ENCODE assay signal across 10 cellular contexts in the genomic region with DNA sequence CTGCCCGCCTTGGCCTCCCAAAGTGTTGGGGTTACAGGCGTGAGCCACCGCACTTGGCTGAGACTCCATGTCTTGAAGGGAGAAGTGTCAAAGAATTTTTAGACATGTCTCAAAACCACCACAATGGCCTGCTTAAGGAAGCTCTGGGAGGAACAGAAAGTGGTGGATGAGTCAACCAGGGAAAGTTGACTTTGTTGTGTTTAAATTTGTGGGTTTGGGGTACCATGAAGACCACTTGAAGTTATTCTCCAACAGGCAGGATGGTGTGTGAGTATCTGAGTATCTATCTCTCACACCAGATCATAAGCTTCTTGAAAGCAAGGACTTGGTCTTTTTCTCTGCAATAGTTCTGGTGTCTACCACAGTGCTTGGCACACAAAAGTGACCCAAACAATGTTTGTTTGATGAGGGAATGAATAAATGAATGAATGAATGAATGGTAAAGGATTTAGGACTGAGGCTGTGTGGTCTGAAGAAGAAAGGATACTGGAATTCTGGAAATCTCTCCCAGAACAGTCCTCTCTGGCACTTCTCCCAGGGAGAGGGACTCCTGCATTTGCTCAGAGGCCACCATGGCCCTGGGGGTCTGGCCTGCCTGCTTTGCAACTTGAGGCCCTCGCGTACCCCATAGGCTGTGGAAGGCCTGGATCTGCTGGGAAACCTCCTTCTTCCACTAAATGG.
DNase-seq lines count a peak whose midpoint lies in the region; ATAC-seq, FAIRE-seq and TF ChIP-seq lines count a peak whose summit lies in the region.
"Had no signal": no experiment of that assay in that cellular context is flagged by ENCODE, and none has a peak within 500 bp of the region (broad histone marks: within the 10 kb centered on the region; RNA-seq: fewer than 3 reads in every experiment).

No MANE protein-coding gene starts in this region.

- TF ChIP-seq CTCF in DOHH2 (IDR thresholded peaks at IDR 0.05; ENCODE audit: low read depth, low read length, poor library complexity, severe bottlenecking), result no peak
- no peak for TF ChIP-seq CTCF in endothelial cell of umbilical vein (IDR thresholded peaks at IDR 0.05; ENCODE audit: extremely low read depth in 1 of 2, insufficient read depth in 1 of 2, low read depth in 1 of 2, low read length in 2 of 2)

- H3K9me2 ChIP-seq in DOHH2 (replicated peaks; ENCODE audit: control insufficient read depth, low read length), result no peaks in the 10 kb centered on the region

- H3K4me2 ChIP-seq in DOHH2 (ENCODE audit: low read length) (peak overlapping the region; percentile 83), endothelial cell of umbilical vein (ENCODE audit: insufficient read depth, low read length) (no peak overlapping the region)

- CTCF ChIA-PET in endothelial cell of umbilical vein (lab: Charles Lee), result interaction anchor here (1.0 to 3.9 kb wide), 10 partner anchors 11 to 90 kb away, joined by 3 to 15 read pairs (median 5); no protein-coding TSS in a partner anchor

- intact Hi-C loops in endothelial cell of umbilical vein (cut with micrococcal nuclease), result loop anchor here (2.0 kb wide), 2 partner anchors 91 to 185 kb away; no protein-coding TSS in a partner anchor

- peak overlapping the region; percentile 15 for H3K9ac ChIP-seq in endothelial cell of umbilical vein (replicated peaks; ENCODE audit: extremely low read depth, insufficient read depth, low read length)

- H3K4me1 ChIP-seq in DOHH2 (ENCODE audit: control insufficient read depth, low read length), result peaks cover 85% of the 10 kb centered on the region
- H3K4me1 ChIP-seq in endothelial cell of umbilical vein (ENCODE audit: control insufficient read depth, extremely low read depth, insufficient read depth, low read length), result peaks cover 27% of the 10 kb centered on the region

- H3K36me3 ChIP-seq in DOHH2 (ENCODE audit: control insufficient read depth, low read length) (no peaks in the 10 kb centered on the region; the same call in 1 of the 2 replicates), endothelial cell of umbilical vein (ENCODE audit: control insufficient read depth in 2 of 2, extremely low read depth in 1 of 2, insufficient read depth in 2 of 2, low read length in 2 of 2) (no peaks in the 10 kb centered on the region)

- H4K20me1 ChIP-seq in DOHH2 (ENCODE audit: control insufficient read depth, insufficient read depth, low read depth, low read length) (no peaks in the 10 kb centered on the region), endothelial cell of umbilical vein (replicated peaks; ENCODE audit: control insufficient read depth, extremely low read depth, insufficient read depth, low read length) (no peaks in the 10 kb centered on the region)

- DNase-seq in endothelial cell of umbilical vein (ENCODE audit: low read depth, low spot score), result no peak
- no peak for DNase-seq in NCI-H446 (lab: John Stamatoyannopoulos, UW)
- DNase-seq in NK-92 treated with Interleukin-12 subunit alpha and Interleukin-12 subunit beta, amount 100 ng/mL, for 24 hours (lab: John Stamatoyannopoulos, UW), result no peak
- DNase-seq in activated CD8-positive, alpha-beta memory T cell treated with anti-CD3 and anti-CD28 coated beads, Interleukin-2, amount 50 U/mL, for 48 hours, result no peak
- no peak for DNase-seq in stimulated activated CD4-positive, alpha-beta T cell treated with anti-CD3 and anti-CD28 coated beads, Interleukin-2, amount 100 ng/mL, for 48 hours
- DNase-seq: NCI-H2107 had no signal

- H3K79me2 ChIP-seq in DOHH2 (ENCODE audit: control insufficient read depth, low read length) (no peaks in the 10 kb centered on the region), endothelial cell of umbilical vein (ENCODE audit: control insufficient read depth, insufficient read depth, low read length) (no peaks in the 10 kb centered on the region)

- no peaks in the 10 kb centered on the region for H3K9me3 ChIP-seq in DOHH2 (ENCODE audit: control insufficient read depth, insufficient read depth, low read length)
- no peaks in the 10 kb centered on the region for H3K9me3 ChIP-seq in endothelial cell of umbilical vein (replicated peaks; ENCODE audit: control insufficient read depth, insufficient read depth, low read length)

- no peak for TF ChIP-seq POLR2A in endothelial cell of umbilical vein (IDR thresholded peaks at IDR 0.05; ENCODE audit: low read depth, low read length)

- no peaks in the 10 kb centered on the region for H3K9me1 ChIP-seq in endothelial cell of umbilical vein (replicated peaks; ENCODE audit: control insufficient read depth, extremely low read depth, insufficient read depth, low read length)

- no TSS peak for BruUV-seq in endothelial cell of umbilical vein (replicated peaks; lab: Mats Ljungman, UMichigan)

- dilution Hi-C loops in endothelial cell of umbilical vein (cut with MboI; ENCODE audit: extremely low pct_ligation_motif_present, low sequenced_read_pairs), result no loop called here

- POLR2A ChIA-PET in endothelial cell of umbilical vein (lab: Charles Lee), result no interaction called here

- peak overlapping the region; percentile 66 for H2AFZ ChIP-seq in endothelial cell of umbilical vein (ENCODE audit: low read depth, low read length)

- H3K27ac ChIP-seq in DOHH2 (ENCODE audit: low read depth, low read length), result peak overlapping the region; percentile 96
- H3K27ac ChIP-seq in endothelial cell of umbilical vein (ENCODE audit: insufficient read depth, low read depth, low read length), result peak overlapping the region; percentile 91

- H3K27me3 ChIP-seq in DOHH2 (ENCODE audit: control insufficient read depth, low read length) (no peaks in the 10 kb centered on the region), endothelial cell of umbilical vein (ENCODE audit: control insufficient read depth in 2 of 2, insufficient read depth in 2 of 2, low read length in 2 of 2) (no peaks in the 10 kb centered on the region)

- FAIRE-seq in endothelial cell of umbilical vein (lab: Jason Lieb, UNC), result no peak
- FAIRE-seq: keratinocyte had no signal

- ATAC-seq in GM19463 (IDR thresholded peaks at IDR 0.05; ENCODE audit: unreplicated experiment) (peak; percentile 31), HG03469 (IDR thresholded peaks at IDR 0.05; ENCODE audit: unreplicated experiment) (peak; percentile 34)

- peaks cover 39% of the 10 kb centered on the region for H3F3A ChIP-seq in DOHH2 (ENCODE audit: control insufficient read depth, insufficient read depth)

- H3K4me3 ChIP-seq in DOHH2 (ENCODE audit: low read length) (peak overlapping the region; percentile 64), endothelial cell of umbilical vein (replicated peaks in 1 of 3; ENCODE audit: insufficient read depth in 1 of 3, low read depth in 1 of 3, low read length in 3 of 3) (no peak overlapping the region)

TF ChIP-seq in endothelial cell of umbilical vein, 7 proteins besides CTCF, POLR2A, EP300 and RAD21:
- TF ChIP-seq EZH2 (IDR thresholded peaks at IDR 0.05; ENCODE audit: borderline replicate concordance, low read depth, low read length, severe bottlenecking) (no peak), FOS (IDR thresholded peaks at IDR 0.05; ENCODE audit: borderline replicate concordance, insufficient read depth, low read length) (no peak), GATA2 (IDR thresholded peaks at IDR 0.05; ENCODE audit: insufficient read depth, insufficient read length, low read depth, low read length) (no peak), MYC (IDR thresholded peaks at IDR 0.05; ENCODE audit: low read depth, low read length) (no peak), POLR2AphosphoS5 (IDR thresholded peaks at IDR 0.05; ENCODE audit: insufficient read depth, low read depth, low read length) (no peak), MAX (IDR thresholded peaks at IDR 0.05; ENCODE audit: insufficient read depth, insufficient read length) (no peak), JUN (IDR thresholded peaks at IDR 0.05; ENCODE audit: borderline replicate concordance, insufficient read depth, insufficient read length, low read depth) (no peak)
